Comparison of ENCODE assay signal across 9 cellular contexts in the genomic region with DNA sequence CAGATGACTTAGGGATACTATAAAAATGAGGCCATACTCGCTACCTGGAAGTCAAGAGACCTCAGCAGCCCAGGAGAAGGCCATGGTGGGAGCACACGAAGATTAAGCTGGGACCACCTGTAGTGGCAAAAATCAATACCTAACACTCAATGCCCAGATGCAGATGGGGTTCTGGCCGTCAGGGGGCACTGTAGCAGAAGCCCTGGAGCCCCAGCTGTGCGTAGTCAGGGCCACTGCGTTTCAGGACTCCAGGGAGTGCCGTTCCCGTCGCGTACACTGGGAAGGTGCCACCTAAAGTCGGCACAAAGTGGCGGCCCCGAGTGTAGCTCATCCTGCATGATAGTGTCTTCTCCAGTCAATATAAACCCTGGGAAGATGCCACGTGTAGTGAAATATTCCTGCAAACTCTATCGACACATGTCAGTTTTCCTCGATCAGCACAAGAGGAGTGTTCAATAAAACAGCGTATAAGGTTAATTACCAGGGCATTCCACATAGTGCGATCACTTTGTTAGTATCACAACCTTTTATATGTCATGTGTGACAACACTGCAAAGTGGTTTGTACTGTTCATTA.
DNase-seq lines count a peak whose midpoint lies in the region; ATAC-seq and TF ChIP-seq lines count a peak whose summit lies in the region.
"Had no signal": no experiment of that assay in that cellular context is flagged by ENCODE, and none has a peak within 500 bp of the region (broad histone marks: within the 10 kb centered on the region; RNA-seq: fewer than 3 reads in every experiment).

No MANE protein-coding gene starts in this region.

- H3K36me3 ChIP-seq in A673 (ENCODE audit: insufficient read depth, low read length, poor library complexity, severe bottlenecking) (no peaks in the 10 kb centered on the region), H7 (replicated peaks; ENCODE audit: control insufficient read depth, insufficient read depth, low read length) (no peaks in the 10 kb centered on the region)

- no peaks in the 10 kb centered on the region for H3K9me3 ChIP-seq in A673 (ENCODE audit: low read depth, low read length, poor library complexity, severe bottlenecking)

- intact Hi-C loops in A673 (cut with micrococcal nuclease; ENCODE audit: unreplicated experiment), result no loop called here

- H3K27me3 ChIP-seq in A673 (replicated peaks; ENCODE audit: insufficient read depth, low read depth, low read length, poor library complexity) (peaks cover 66% of the 10 kb centered on the region), H7 (ENCODE audit: control insufficient read depth, insufficient read depth, low read length) (no peaks in the 10 kb centered on the region)

- BruUV-seq in A673 (replicated peaks; lab: Mats Ljungman, UMichigan), result no TSS peak

- CTCF ChIA-PET in A673 (lab: Charles Lee), result no interaction called here

- POLR2A ChIA-PET in A673 (lab: Charles Lee; ENCODE audit: low non-redundant PET), result no interaction called here

- DNase-seq in A673 (ENCODE audit: low spot score) (peak; percentile 55), H7 (peak; percentile 47), iPS-NIHi7 (ENCODE audit: extremely low spot score) (peak; percentile 76), NCI-H146 (lab: John Stamatoyannopoulos, UW) (no peak), HuH-7.5 (ENCODE audit: low spot score) (no peak)
- DNase-seq in activated effector memory CD4-positive, alpha-beta T cell treated with anti-CD3 and anti-CD28 coated beads, Interleukin-2, amount 50 U/mL, for 16 hours, result no peak
- DNase-seq: SHP77 had no signal

- peak; percentile 65 for TF ChIP-seq CTCF in A673 (conservative IDR thresholded peaks at IDR 0.05; ENCODE audit: low read depth, low read length)
- TF ChIP-seq CTCF in WI38 (IDR thresholded peaks at IDR 0.05; ENCODE audit: low read depth, low read length), result 0 out of 2 replicates have a peak, but pooled peaks have one; percentile 25

- H3K4me3 ChIP-seq in A673 (ENCODE audit: low read depth, low read length, poor library complexity, severe bottlenecking), result no peak overlapping the region
- H3K4me3 ChIP-seq in H7 (ENCODE audit: insufficient read depth, low read depth, low read length), result peak overlapping the region; percentile 10; the same call in 1 of the 2 replicates
- no peak overlapping the region for H3K4me3 ChIP-seq in WI38 (ENCODE audit: low read depth, low read length)

- H3K4me1 ChIP-seq in A673 (ENCODE audit: insufficient read depth, low read length, poor library complexity, severe bottlenecking), result no peaks in the 10 kb centered on the region

- H3K27ac ChIP-seq in A673 (ENCODE audit: low read depth, low read length, poor library complexity, severe bottlenecking), result no peak overlapping the region

- no peak for ATAC-seq in HG02938 (IDR thresholded peaks at IDR 0.05; ENCODE audit: unreplicated experiment)

Comparison
In these comparisons a context has a peak if more than half of its experiments do, and no peak if none do; other contexts are left out.
1. DNase-seq: peak in A673 (single experiment), H7 (single experiment) and iPS-NIHi7 (single experiment); none in NCI-H146 (single experiment), HuH-7.5 (single experiment) and activated effector memory CD4-positive, alpha-beta T cell treated with anti-CD3 and anti-CD28 coated beads, Interleukin-2, amount 50 U/mL, for 16 hours (single experiment).